ENCODE assay signal across 6 cellular contexts in the genomic region with DNA sequence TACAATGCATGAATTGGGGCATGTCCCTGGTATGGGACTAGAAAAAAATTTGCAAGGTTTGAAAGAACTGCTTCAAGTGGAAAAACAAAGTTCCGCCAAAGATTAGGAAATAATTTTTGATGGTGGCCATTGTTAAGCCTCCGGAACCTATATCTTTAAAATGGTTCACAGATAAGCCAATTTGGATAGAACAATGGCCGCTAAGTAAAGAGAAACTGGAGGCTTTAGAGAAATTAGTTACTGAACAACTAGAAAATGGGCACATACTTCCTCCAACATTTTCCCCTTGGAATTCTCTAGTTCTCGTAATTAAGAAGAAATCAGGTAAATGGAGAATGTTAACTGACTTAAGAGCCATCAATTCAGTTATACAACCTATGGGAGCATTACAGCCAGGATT. TPM values are rescaled to one million over a fixed set of nuclear protein-coding genes. Genes with fewer than 3 reads are reported as not detected.
DNase-seq lines count a peak whose midpoint lies in the region; ATAC-seq, FAIRE-seq and TF ChIP-seq lines count a peak whose summit lies in the region.
"Not testable (repeated sequence)": the region's sequence is repeated elsewhere in the genome, so short reads cannot be mapped to it uniquely, and the experiment has no call there.

No MANE protein-coding gene starts in this region.

- BruUV-seq in endothelial cell of umbilical vein (replicated peaks; lab: Mats Ljungman, UMichigan), result not testable (repeated sequence)

- DNase-seq in GM23338 (ENCODE audit: low spot score); WTC11 (ENCODE audit: low spot score); endothelial cell of umbilical vein (ENCODE audit: low read depth, low spot score); left ventricle myocardium inferior; memory B cell (ENCODE audit: low spot score in 2 of 2); stomach: not testable (repeated sequence)

- ATAC-seq in GM23338; WTC11; memory B cell (ENCODE audit: low read depth): not testable (repeated sequence)

- CTCF ChIA-PET in WTC11 (lab: Charles Lee), result not testable (repeated sequence)
- CTCF ChIA-PET in endothelial cell of umbilical vein (lab: Charles Lee), result interaction anchor here (1.0 to 1.9 kb wide), 2 partner anchors 13 to 25 kb away, joined by 4 to 9 read pairs; no protein-coding TSS in a partner anchor

- peaks cover 31% of the 10 kb centered on the region for H3K9me3 Mint-ChIP-seq in GM23338
- peaks cover 34% of the 10 kb centered on the region for H3K9me3 Mint-ChIP-seq in WTC11
- H3K9me3 Mint-ChIP-seq in memory B cell, result not testable (repeated sequence)

- not testable (repeated sequence) for H3K36me3 ChIP-seq in GM23338 (ENCODE audit: insufficient read depth); endothelial cell of umbilical vein (ENCODE audit: control insufficient read depth in 2 of 2, extremely low read depth in 1 of 2, insufficient read depth in 2 of 2, low read length in 2 of 2); left ventricle myocardium inferior; stomach

- not testable (repeated sequence) for H3K9me1 ChIP-seq in endothelial cell of umbilical vein (replicated peaks; ENCODE audit: control insufficient read depth, extremely low read depth, insufficient read depth, low read length)

- WGBS in stomach, 5 donors, result 36 to 62% (median 44%) methylated on average over 4 of the region's 4 CpGs

- H3K4me3 ChIP-seq in GM23338 (peak overlapping the region; percentile 7; the same call in 1 of the 2 replicates), left ventricle myocardium inferior (peak overlapping the region; percentile 39)
- not testable (repeated sequence) for H3K4me3 ChIP-seq in endothelial cell of umbilical vein (replicated peaks in 1 of 3; ENCODE audit: insufficient read depth in 1 of 3, low read depth in 1 of 3, low read length in 3 of 3); stomach

- not testable (repeated sequence) for H3K9me2 ChIP-seq in GM23338 (ENCODE audit: insufficient read depth)

- not testable (repeated sequence) for H3K27me3 ChIP-seq in GM23338 (ENCODE audit: insufficient read depth); endothelial cell of umbilical vein (ENCODE audit: control insufficient read depth in 2 of 2, insufficient read depth in 2 of 2, low read length in 2 of 2); left ventricle myocardium inferior (ENCODE audit: low read depth); stomach

- not testable (repeated sequence) for H3K4me3 Mint-ChIP-seq in GM23338, memory B cell
- 0 out of 2 replicates have a peak overlapping the region, but pooled peaks have one; percentile 30 for H3K4me3 Mint-ChIP-seq in WTC11

- POLR2A ChIA-PET in WTC11 (lab: Charles Lee); endothelial cell of umbilical vein (lab: Charles Lee): not testable (repeated sequence)

- H3K27me3 Mint-ChIP-seq in GM23338 (ENCODE audit: insufficient read depth, low read depth, poor library complexity), result peaks cover 12% of the 10 kb centered on the region
- H3K27me3 Mint-ChIP-seq in WTC11 (ENCODE audit: low read depth); memory B cell: not testable (repeated sequence)

- dilution Hi-C loops in endothelial cell of umbilical vein (cut with MboI; ENCODE audit: extremely low pct_ligation_motif_present, low sequenced_read_pairs), result not testable (repeated sequence)

- peak overlapping the region; percentile 72 for H3K27ac Mint-ChIP-seq in GM23338
- peak overlapping the region; percentile 98 for H3K27ac Mint-ChIP-seq in WTC11
- peak overlapping the region; percentile 35 for H3K27ac Mint-ChIP-seq in memory B cell

- intact Hi-C loops in endothelial cell of umbilical vein (cut with micrococcal nuclease); left ventricle myocardium inferior (cut with micrococcal nuclease); stomach (cut with DNase I; ENCODE audit: low total_unique reads): not testable (repeated sequence)

- H3K36me3 Mint-ChIP-seq in GM23338 (ENCODE audit: low read depth) (peaks cover 41% of the 10 kb centered on the region), WTC11 (peaks cover 40% of the 10 kb centered on the region)
- H3K36me3 Mint-ChIP-seq in memory B cell, result not testable (repeated sequence)

- H3K4me1 Mint-ChIP-seq in GM23338 (peaks cover 75% of the 10 kb centered on the region), WTC11 (peaks cover 87% of the 10 kb centered on the region), memory B cell (peaks cover 67% of the 10 kb centered on the region)

- not testable (repeated sequence) for H4K20me1 ChIP-seq in GM23338 (replicated peaks; ENCODE audit: insufficient read depth); endothelial cell of umbilical vein (replicated peaks; ENCODE audit: control insufficient read depth, extremely low read depth, insufficient read depth, low read length)

- not testable (repeated sequence) for H3F3A ChIP-seq in GM23338 (replicated peaks; ENCODE audit: low read depth)

- not testable (repeated sequence) for TF ChIP-seq CTCF in GM23338 (conservative IDR thresholded peaks at IDR 0.05; ENCODE audit: low read depth in 2 of 2); WTC11 (IDR thresholded peaks at IDR 0.05); endothelial cell of umbilical vein (IDR thresholded peaks at IDR 0.05; ENCODE audit: extremely low read depth in 1 of 2, insufficient read depth in 1 of 2, low read depth in 1 of 2, low read length in 2 of 2); left ventricle myocardium inferior (IDR thresholded peaks at IDR 0.05; ENCODE audit: borderline replicate concordance); stomach (IDR thresholded peaks at IDR 0.05)

- not testable (repeated sequence) for TF ChIP-seq EP300 in stomach (IDR thresholded peaks at IDR 0.05)

- not testable (repeated sequence) for H2AFZ ChIP-seq in GM23338; endothelial cell of umbilical vein (ENCODE audit: low read depth, low read length)

- not testable (repeated sequence) for FAIRE-seq in endothelial cell of umbilical vein (lab: Jason Lieb, UNC)

- not testable (repeated sequence) for H3K9me3 ChIP-seq in endothelial cell of umbilical vein (replicated peaks; ENCODE audit: control insufficient read depth, insufficient read depth, low read length); left ventricle myocardium inferior (replicated peaks); stomach

- H3K27ac ChIP-seq in GM23338 (ENCODE audit: low read depth) (peak overlapping the region; percentile 87), left ventricle myocardium inferior (replicated peaks) (peak overlapping the region; percentile 86), stomach (peak overlapping the region in 4 of 5 donors; percentile 43 to 67 (median 55))
- not testable (repeated sequence) for H3K27ac ChIP-seq in endothelial cell of umbilical vein (ENCODE audit: insufficient read depth, low read depth, low read length)

- peaks cover 61% of the 10 kb centered on the region for H3K4me1 ChIP-seq in GM23338 (ENCODE audit: insufficient read depth)
- peaks cover 33% of the 10 kb centered on the region for H3K4me1 ChIP-seq in endothelial cell of umbilical vein (ENCODE audit: control insufficient read depth, extremely low read depth, insufficient read depth, low read length)
- H3K4me1 ChIP-seq in left ventricle myocardium inferior, result peaks cover 96% of the 10 kb centered on the region
- peaks cover 33 to 66% (median 50%) of the 10 kb centered on the region in 4 donors for H3K4me1 ChIP-seq in stomach

- H3K4me2 ChIP-seq in GM23338 (peak overlapping the region; percentile 60), endothelial cell of umbilical vein (ENCODE audit: insufficient read depth, low read length) (peak overlapping the region; percentile 60)

- H3K9ac ChIP-seq in endothelial cell of umbilical vein (replicated peaks; ENCODE audit: extremely low read depth, insufficient read depth, low read length), result not testable (repeated sequence)

- H3K79me2 ChIP-seq in GM23338 (replicated peaks; ENCODE audit: insufficient read depth) (peaks cover 65% of the 10 kb centered on the region), endothelial cell of umbilical vein (ENCODE audit: control insufficient read depth, insufficient read depth, low read length) (peaks cover 50% of the 10 kb centered on the region)

- TF ChIP-seq POLR2A in endothelial cell of umbilical vein (IDR thresholded peaks at IDR 0.05; ENCODE audit: low read depth, low read length); stomach (IDR thresholded peaks at IDR 0.05): not testable (repeated sequence)

RNA-seq across cellular contexts. Expression of a gene that starts 56.8 kb away (rescaled TPM):
- total RNA-seq in GM23338 (2014; rRNA removed; shearing (Covaris generic)), result 80.7 and 82.8 TPM in 2 replicates
- 9.9 and 10.9 TPM in 2 replicates for polyA plus RNA-seq in GM23338 (2016; fragmentation: Nextera tagmentation; extraction: Ambion mirVana)
- 57.9 to 66.2 TPM (median 65.7 TPM) in 3 replicates for total RNA-seq in WTC11 (2021)
- total RNA-seq in endothelial cell of umbilical vein, result 124 TPM in 2 replicates
- 50.0 and 53.3 TPM in 2 replicates for polyA plus RNA-seq in endothelial cell of umbilical vein
- 51.0 and 57.8 TPM in 2 replicates for polyA plus RNA-seq in endothelial cell of umbilical vein (2011; cell fraction: cytosol; rRNA removed)
- 75.3 and 79.7 TPM in 2 replicates for polyA plus RNA-seq in endothelial cell of umbilical vein (2011; cell fraction: nucleus; rRNA removed)
- 72.5 and 82.9 TPM in 2 replicates for polyA plus RNA-seq in endothelial cell of umbilical vein (2012)
- 50.3 and 57.7 TPM in 2 replicates for polyA minus RNA-seq in endothelial cell of umbilical vein
- 17.2 TPM for polyA minus RNA-seq in endothelial cell of umbilical vein (2011; cell fraction: cytosol; rRNA and poly(A)+ RNA removed)
- polyA minus RNA-seq in endothelial cell of umbilical vein (2011; cell fraction: nucleus; rRNA and poly(A)+ RNA removed), result 35.9 and 37.0 TPM in 2 replicates
- total RNA-seq in left ventricle myocardium inferior, result 95.9 TPM
- 10 to 100 TPM; 33.2 to 84.6 (median 57.1) TPM for total RNA-seq in stomach
- 10 to 100 TPM in 2 of 3 donors, 1 to 10 TPM in 1; 8.4 to 19.1 (median 12.5) TPM for polyA plus RNA-seq in stomach

Comparison
In these comparisons a context has a peak if more than half of its experiments do, and no peak if none do; other contexts are left out.
1. H3K27ac Mint-ChIP-seq: peak in every context shown above with its lines; median percentile 98 in WTC11; 72 in GM23338; 35 in memory B cell.